ENCODE assay signal across 17 cellular contexts in the genomic region with DNA sequence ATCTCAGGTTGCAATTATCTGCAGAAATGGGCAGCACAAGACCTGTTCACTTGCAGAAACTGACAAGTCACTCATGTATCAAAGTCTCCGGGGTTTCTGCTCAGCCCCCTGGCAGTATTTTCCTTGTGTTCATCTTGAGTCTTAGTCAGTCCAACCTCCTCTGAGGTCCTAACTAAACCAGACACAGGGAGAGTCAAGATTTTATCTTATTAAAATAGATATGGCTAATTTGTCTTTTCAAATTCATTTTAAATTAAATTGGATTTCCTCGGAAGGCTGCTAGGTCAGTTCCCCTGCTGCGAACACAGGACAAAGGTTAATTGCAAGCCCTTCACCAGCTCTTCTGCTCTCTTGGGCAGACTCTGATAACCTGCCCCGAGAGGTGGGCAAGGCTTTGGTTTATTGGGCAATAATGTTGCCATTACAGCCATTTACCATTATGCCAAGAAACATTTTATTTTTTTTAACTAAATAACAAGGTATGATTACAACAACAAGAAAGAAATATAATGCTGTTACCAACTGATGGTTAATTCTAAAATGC.
DNase-seq lines count a peak whose midpoint lies in the region; TF ChIP-seq lines count a peak whose summit lies in the region.
"Had no signal": no experiment of that assay in that cellular context is flagged by ENCODE, and none has a peak within 500 bp of the region (broad histone marks: within the 10 kb centered on the region; RNA-seq: fewer than 3 reads in every experiment).

No MANE protein-coding gene starts in this region.

- no peaks in the 10 kb centered on the region for H4K20me1 ChIP-seq in Loucy (ENCODE audit: insufficient read depth, low read length, poor library complexity, severe bottlenecking)
- H4K20me1 ChIP-seq in hepatocyte (ENCODE audit: insufficient read depth, poor library complexity, severe bottlenecking), result peaks cover 11% of the 10 kb centered on the region
- H4K20me1 ChIP-seq in neural cell (ENCODE audit: insufficient read depth), result no peaks in the 10 kb centered on the region

- H3K4me1 ChIP-seq in BE2C, result peaks cover 29% of the 10 kb centered on the region
- peaks cover 53% of the 10 kb centered on the region for H3K4me1 ChIP-seq in Loucy (ENCODE audit: insufficient read depth, low read length, poor library complexity, severe bottlenecking)
- H3K4me1 ChIP-seq in hepatocyte (ENCODE audit: insufficient read depth), result peaks cover 5% of the 10 kb centered on the region

- 0 out of 2 replicates have a peak, but pooled peaks cover 4% of the 10 kb centered on the region for H3F3A ChIP-seq in Loucy (ENCODE audit: low read depth)
- peaks cover 4% of the 10 kb centered on the region for H3F3A ChIP-seq in neural cell (ENCODE audit: insufficient read depth, low read length, poor library complexity, severe bottlenecking)

- H3K27ac ChIP-seq in hepatocyte (no peak overlapping the region), neural cell (ENCODE audit: low read length) (peak overlapping the region; percentile 68)
- H3K27ac ChIP-seq: C4-2B had no signal

- H2AFZ ChIP-seq in Loucy (ENCODE audit: low read length) (no peak overlapping the region), hepatocyte (no peak overlapping the region), neural cell (ENCODE audit: low read depth, low read length) (no peak overlapping the region)
- H2AFZ ChIP-seq: GM23338 had no signal

- H3K9ac ChIP-seq in Loucy (ENCODE audit: low read depth, low read length, poor library complexity, severe bottlenecking), result peak overlapping the region; percentile 20
- H3K9ac ChIP-seq in neural cell (ENCODE audit: low read length), result peak overlapping the region; percentile 20

- 59% methylated on average over 4 of the region's 4 CpGs for WGBS in hepatocyte (ENCODE audit: low lambda C conversion rate, missing lambda C conversion rate)

- TF ChIP-seq RAD21 in neural cell (conservative IDR thresholded peaks at IDR 0.05), result no peak

- DNase-seq in BE2C (peak; percentile 38), hepatocyte (ENCODE audit: low spot score) (no peak), posterior vena cava (ENCODE audit: low spot score) (no peak), NCI-H2171 treated with DMSO at 0.1 percent for 48 hours (lab: John Stamatoyannopoulos, UW) (no peak), MV-4-11 (lab: John Stamatoyannopoulos, UW) (no peak)
- DNase-seq: ACHN; CD4-positive, alpha-beta memory T cell; COR-L47; DMS153; DMS79 treated with DMSO at 0.1 percent for 48 hours; EL; HCEC 1CT; HFFc6 had no signal

- H3K9me3 ChIP-seq in BE2C (no peaks in the 10 kb centered on the region), Loucy (ENCODE audit: insufficient read depth, low read depth, low read length) (no peaks in the 10 kb centered on the region), hepatocyte (ENCODE audit: low read depth) (no peaks in the 10 kb centered on the region), neural cell (ENCODE audit: low read length) (no peaks in the 10 kb centered on the region)

- TF ChIP-seq CTCF in BE2C (IDR thresholded peaks at IDR 0.05; ENCODE audit: low read depth, low read length) (no peak), Loucy (conservative IDR thresholded peaks at IDR 0.05; ENCODE audit: low read length) (no peak), hepatocyte (IDR thresholded peaks at IDR 0.05; ENCODE audit: poor library complexity) (no peak), neural cell (IDR thresholded peaks at IDR 0.05; ENCODE audit: poor library complexity, severe bottlenecking) (no peak)

- peak overlapping the region; percentile 6 for H3K4me2 ChIP-seq in Loucy (ENCODE audit: low read depth, low read length, poor library complexity, severe bottlenecking)
- H3K4me2 ChIP-seq in hepatocyte, result peak overlapping the region; percentile 45
- peak overlapping the region; percentile 3 for H3K4me2 ChIP-seq in neural cell (ENCODE audit: low read length)
- H3K4me2 ChIP-seq: GM23338 had no signal

- intact Hi-C loops in posterior vena cava (cut with DNase I), result no loop called here

- H3K27me3 ChIP-seq in BE2C (no peaks in the 10 kb centered on the region), Loucy (ENCODE audit: insufficient read depth, low read length, poor library complexity, severe bottlenecking) (no peaks in the 10 kb centered on the region), hepatocyte (no peaks in the 10 kb centered on the region), neural cell (ENCODE audit: insufficient read depth, low read depth, low read length) (no peaks in the 10 kb centered on the region)

- no peaks in the 10 kb centered on the region for H3K9me2 ChIP-seq in Loucy (replicated peaks; ENCODE audit: low read depth, low read length)
- no peaks in the 10 kb centered on the region for H3K9me2 ChIP-seq in hepatocyte (replicated peaks; ENCODE audit: insufficient read depth)
- H3K9me2 ChIP-seq in neural cell (ENCODE audit: insufficient read depth, low read length), result no peaks in the 10 kb centered on the region

- H3K79me2 ChIP-seq in Loucy (ENCODE audit: insufficient read depth, low read length), result peaks cover 24% of the 10 kb centered on the region
- peaks cover 42% of the 10 kb centered on the region for H3K79me2 ChIP-seq in hepatocyte
- H3K79me2 ChIP-seq in neural cell (replicated peaks; ENCODE audit: insufficient read depth, low read length), result peaks cover 7% of the 10 kb centered on the region

- H3K36me3 ChIP-seq in BE2C, result no peaks in the 10 kb centered on the region
- H3K36me3 ChIP-seq in Loucy (ENCODE audit: insufficient read depth, low read length), result no peaks in the 10 kb centered on the region
- H3K36me3 ChIP-seq in hepatocyte (replicated peaks; ENCODE audit: insufficient read depth, low read depth), result no peaks in the 10 kb centered on the region
- H3K36me3 ChIP-seq in neural cell (ENCODE audit: insufficient read depth, low read length), result no peaks in the 10 kb centered on the region

- H3K4me3 ChIP-seq in BE2C (ENCODE audit: low read depth, low read length) (no peak overlapping the region), Loucy (ENCODE audit: low read length, poor library complexity, severe bottlenecking) (no peak overlapping the region), hepatocyte (no peak overlapping the region), neural cell (ENCODE audit: low read length) (peak overlapping the region; percentile 31)
- H3K4me3 ChIP-seq: GM23338 had no signal

- TF ChIP-seq EP300 in neural cell (conservative IDR thresholded peaks at IDR 0.05; ENCODE audit: poor library complexity, severe bottlenecking), result no peak

TF ChIP-seq in neural cell, 6 proteins besides CTCF, POLR2A, EP300 and RAD21:
- TF ChIP-seq EZH2 (IDR thresholded peaks at IDR 0.05; ENCODE audit: borderline replicate concordance, insufficient read depth, low read length, poor library complexity, severe bottlenecking) (no peak), SMC3 (conservative IDR thresholded peaks at IDR 0.05; ENCODE audit: poor library complexity) (no peak), POLR2AphosphoS5 (IDR thresholded peaks at IDR 0.05) (no peak)
- TF ChIP-seq, protein P1, sequence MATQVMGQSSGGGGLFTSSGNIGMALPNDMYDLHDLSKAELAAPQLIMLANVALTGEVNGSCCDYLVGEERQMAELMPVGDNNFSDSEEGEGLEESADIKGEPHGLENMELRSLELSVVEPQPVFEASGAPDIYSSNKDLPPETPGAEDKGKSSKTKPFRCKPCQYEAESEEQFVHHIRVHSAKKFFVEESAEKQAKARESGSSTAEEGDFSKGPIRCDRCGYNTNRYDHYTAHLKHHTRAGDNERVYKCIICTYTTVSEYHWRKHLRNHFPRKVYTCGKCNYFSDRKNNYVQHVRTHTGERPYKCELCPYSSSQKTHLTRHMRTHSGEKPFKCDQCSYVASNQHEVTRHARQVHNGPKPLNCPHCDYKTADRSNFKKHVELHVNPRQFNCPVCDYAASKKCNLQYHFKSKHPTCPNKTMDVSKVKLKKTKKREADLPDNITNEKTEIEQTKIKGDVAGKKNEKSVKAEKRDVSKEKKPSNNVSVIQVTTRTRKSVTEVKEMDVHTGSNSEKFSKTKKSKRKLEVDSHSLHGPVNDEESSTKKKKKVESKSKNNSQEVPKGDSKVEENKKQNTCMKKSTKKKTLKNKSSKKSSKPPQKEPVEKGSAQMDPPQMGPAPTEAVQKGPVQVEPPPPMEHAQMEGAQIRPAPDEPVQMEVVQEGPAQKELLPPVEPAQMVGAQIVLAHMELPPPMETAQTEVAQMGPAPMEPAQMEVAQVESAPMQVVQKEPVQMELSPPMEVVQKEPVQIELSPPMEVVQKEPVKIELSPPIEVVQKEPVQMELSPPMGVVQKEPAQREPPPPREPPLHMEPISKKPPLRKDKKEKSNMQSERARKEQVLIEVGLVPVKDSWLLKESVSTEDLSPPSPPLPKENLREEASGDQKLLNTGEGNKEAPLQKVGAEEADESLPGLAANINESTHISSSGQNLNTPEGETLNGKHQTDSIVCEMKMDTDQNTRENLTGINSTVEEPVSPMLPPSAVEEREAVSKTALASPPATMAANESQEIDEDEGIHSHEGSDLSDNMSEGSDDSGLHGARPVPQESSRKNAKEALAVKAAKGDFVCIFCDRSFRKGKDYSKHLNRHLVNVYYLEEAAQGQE (IDR thresholded peaks at IDR 0.05; ENCODE audit: borderline replicate concordance), result no peak
